Comparison of ENCODE assay signal across 27 cellular contexts in the genomic region with DNA sequence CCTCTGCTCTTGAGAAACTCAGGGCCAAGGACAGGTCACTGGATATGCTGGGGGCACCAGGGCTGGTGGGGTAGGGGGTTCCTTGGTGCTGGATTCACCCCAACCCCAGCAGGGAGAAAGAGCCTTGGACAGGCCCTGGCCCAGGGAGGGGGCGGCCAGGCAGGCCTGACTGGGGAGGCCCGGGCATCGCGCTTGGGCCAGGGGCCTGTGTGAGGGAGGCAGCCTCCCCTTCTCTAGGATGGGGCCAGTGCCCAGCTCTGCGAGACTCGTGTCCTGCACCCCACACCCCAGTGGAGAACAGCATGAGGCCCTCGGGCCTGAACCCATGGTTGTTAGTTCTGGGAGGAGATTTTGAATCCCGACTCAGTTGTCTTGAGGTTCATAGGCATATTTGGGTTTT.
"Had no signal": no experiment of that assay in that cellular context is flagged by ENCODE, and none has a peak within 500 bp of the region (broad histone marks: within the 10 kb centered on the region; RNA-seq: fewer than 3 reads in every experiment).

No MANE protein-coding gene starts in this region.

- H3K4me3 Mint-ChIP-seq: stimulated activated effector memory CD8-positive, alpha-beta T cell treated with anti-CD3 and anti-CD28 coated beads, Interleukin-12 subunit alpha, Interleukin-12 subunit beta, amount 100 ng/mL, for 72 hours; stimulated activated naive B cell treated with anti-CD40 and anti-IgM and Interleukin-4, amounts not matched to agents 10 μg/mL and 1 μg/mL and 100 μg/mL, for 72 hours; stimulated activated naive CD8-positive, alpha-beta T cell treated with anti-CD3 and anti-CD28 coated beads, Interleukin-15, amount 100 ng/mL, for 72 hours; stimulated activated naive CD8-positive, alpha-beta T cell treated with anti-CD3 and anti-CD28 coated beads, Interleukin-15, Interleukin-2, amounts not matched to agents 100 ng/mL and 50 ng/mL, for 24 hours; type B pancreatic cell had no signal

- H3K4me1 Mint-ChIP-seq: stimulated activated effector memory CD8-positive, alpha-beta T cell treated with anti-CD3 and anti-CD28 coated beads, Interleukin-12 subunit alpha, Interleukin-12 subunit beta, amount 100 ng/mL, for 72 hours; stimulated activated naive B cell treated with anti-CD40 and anti-IgM and Interleukin-4, amounts not matched to agents 10 μg/mL and 1 μg/mL and 100 μg/mL, for 72 hours; stimulated activated naive CD8-positive, alpha-beta T cell treated with anti-CD3 and anti-CD28 coated beads, Interleukin-15, amount 100 ng/mL, for 72 hours had no signal

- H3K36me3 Mint-ChIP-seq: stimulated activated effector memory CD8-positive, alpha-beta T cell treated with anti-CD3 and anti-CD28 coated beads, Interleukin-12 subunit alpha, Interleukin-12 subunit beta, amount 100 ng/mL, for 72 hours; stimulated activated naive B cell treated with anti-CD40 and anti-IgM and Interleukin-4, amounts not matched to agents 10 μg/mL and 1 μg/mL and 100 μg/mL, for 72 hours; type B pancreatic cell had no signal

- ATAC-seq: stimulated activated effector memory CD8-positive, alpha-beta T cell treated with anti-CD3 and anti-CD28 coated beads, Interleukin-12 subunit alpha, Interleukin-12 subunit beta, amount 100 ng/mL, for 72 hours; stimulated activated naive B cell treated with anti-CD40 and anti-IgM and Interleukin-4, amounts not matched to agents 10 μg/mL and 1 μg/mL and 100 μg/mL, for 72 hours; stimulated activated naive CD8-positive, alpha-beta T cell treated with anti-CD3 and anti-CD28 coated beads, Interleukin-15, amount 100 ng/mL, for 72 hours; stimulated activated naive CD8-positive, alpha-beta T cell treated with anti-CD3 and anti-CD28 coated beads, Interleukin-15, Interleukin-2, amounts not matched to agents 100 U/mL and 50 U/mL, for 24 hours had no signal

- DNase-seq: stimulated activated CD4-positive, alpha-beta T cell treated with anti-CD3 and anti-CD28 coated beads, Interleukin-2, amount 100 ng/mL, for 24 hours; stimulated activated CD4-positive, alpha-beta T cell treated with anti-CD3 and anti-CD28 coated beads, Interleukin-2, amount 100 ng/mL, for 48 hours; stimulated activated CD4-positive, alpha-beta T cell treated with anti-CD3 and anti-CD28 coated beads, Interleukin-4, amount 100 ng/mL, for 1 hour; stimulated activated CD4-positive, alpha-beta T cell treated with anti-CD3 and anti-CD28 coated beads, Interleukin-4, amount 100 ng/mL, for 24 hours; stimulated activated CD4-positive, alpha-beta T cell treated with anti-CD3 and anti-CD28 coated beads, Interleukin-4, amount 100 ng/mL, for 4 hours; stimulated activated CD8-positive, alpha-beta memory T cell treated with anti-CD3 and anti-CD28 coated beads, Interleukin-4, amount 100 ng/mL, for 48 hours; stimulated activated naive B cell treated with anti-CD40 and anti-IgM and Interleukin-4, amounts not matched to agents 10 μg/mL and 1 μg/mL and 100 μg/mL, for 72 hours; stimulated activated naive CD4-positive, alpha-beta T cell; stimulated activated naive CD4-positive, alpha-beta T cell treated with Interleukin-2 at 50 U/mL for 16 hours; stimulated activated naive CD8-positive, alpha-beta T cell treated with anti-CD3 and anti-CD28 coated beads, Interleukin-15, amount 100 ng/mL, for 72 hours; stimulated activated naive CD8-positive, alpha-beta T cell treated with anti-CD3 and anti-CD28 coated beads, Interleukin-15, Interleukin-2, amounts not matched to agents 100 U/mL and 50 U/mL, for 24 hours; stomach; substantia nigra; testis; thyroid gland; tibial artery; transverse colon; trophoblast cell; uterus had no signal

- H3K36me3 ChIP-seq: stomach, suprapubic skin, thoracic aorta, thyroid gland, tibial artery, tibial nerve, transverse colon, upper lobe of left lung, uterus, vagina had no signal

- H3K27me3 ChIP-seq: stomach, suprapubic skin, testis, thyroid gland, tibial artery, tibial nerve, transverse colon, upper lobe of left lung, uterus, vagina had no signal

- H3K27me3 Mint-ChIP-seq: stimulated activated naive B cell treated with anti-CD40 and anti-IgM and Interleukin-4, amounts not matched to agents 10 μg/mL and 1 μg/mL and 100 μg/mL, for 72 hours; stimulated activated naive CD8-positive, alpha-beta T cell treated with anti-CD3 and anti-CD28 coated beads, Interleukin-15, amount 100 ng/mL, for 72 hours; stimulated activated naive CD8-positive, alpha-beta T cell treated with anti-CD3 and anti-CD28 coated beads, Interleukin-15, Interleukin-2, amounts not matched to agents 100 ng/mL and 50 ng/mL, for 24 hours; type B pancreatic cell had no signal

- H3K9me3 ChIP-seq: testis, thoracic aorta, thyroid gland, tibial artery, uterus, vagina had no signal

- H3K27ac ChIP-seq: stomach, suprapubic skin, testis, thoracic aorta, thyroid gland, tibial artery, tibial nerve, transverse colon, upper lobe of left lung, uterus, vagina had no signal

- H3K4me1 ChIP-seq: stomach, suprapubic skin, thyroid gland, tibial artery, tibial nerve, transverse colon, upper lobe of left lung, uterus, vagina had no signal

- H3K4me3 ChIP-seq: stomach, suprapubic skin, testis, thoracic aorta, thyroid gland, tibial artery, tibial nerve, transverse colon, upper lobe of left lung, uterus, vagina had no signal

- H3K27ac Mint-ChIP-seq: stimulated activated effector memory CD8-positive, alpha-beta T cell treated with anti-CD3 and anti-CD28 coated beads, Interleukin-12 subunit alpha, Interleukin-12 subunit beta, amount 100 ng/mL, for 72 hours; stimulated activated naive B cell treated with anti-CD40 and anti-IgM and Interleukin-4, amounts not matched to agents 10 μg/mL and 1 μg/mL and 100 μg/mL, for 72 hours; stimulated activated naive CD8-positive, alpha-beta T cell treated with anti-CD3 and anti-CD28 coated beads, Interleukin-15, amount 100 ng/mL, for 72 hours; stimulated activated naive CD8-positive, alpha-beta T cell treated with anti-CD3 and anti-CD28 coated beads, Interleukin-15, Interleukin-2, amounts not matched to agents 100 ng/mL and 50 ng/mL, for 24 hours; type B pancreatic cell had no signal
